In the genomic region with DNA sequence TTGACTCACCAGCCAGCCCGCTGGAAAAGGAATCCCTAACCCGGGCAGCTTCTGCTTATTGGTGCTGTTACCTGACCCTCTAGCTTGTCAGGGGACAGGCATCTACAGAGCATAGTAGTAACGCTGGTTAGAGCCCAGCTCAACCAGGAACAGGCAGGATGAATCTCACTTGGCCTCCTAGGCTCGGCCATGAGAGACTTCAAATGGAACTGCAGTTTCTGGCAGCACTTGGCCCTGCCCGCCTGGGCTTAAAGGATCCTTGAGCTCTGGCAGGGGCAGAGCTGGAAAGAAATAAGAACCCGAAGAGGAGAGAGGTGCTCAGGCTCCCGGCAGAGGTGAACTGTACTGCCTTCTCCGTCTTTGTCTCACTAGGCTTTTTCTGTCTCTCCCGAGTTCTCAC, we compare ENCODE assay signal across 19 cellular contexts. TPM values are rescaled to one million over a fixed set of nuclear protein-coding genes. Genes with fewer than 3 reads are reported as not detected.
DNase-seq lines count a peak whose midpoint lies in the region; ATAC-seq, FAIRE-seq and TF ChIP-seq lines count a peak whose summit lies in the region.
"Had no signal": no experiment of that assay in that cellular context is flagged by ENCODE, and none has a peak within 500 bp of the region (broad histone marks: within the 10 kb centered on the region; RNA-seq: fewer than 3 reads in every experiment).

No MANE protein-coding gene starts in this region.

- H3K79me2 ChIP-seq in astrocyte (ENCODE audit: insufficient read depth, low read length), result no peaks in the 10 kb centered on the region

- WGBS in HUES64, result 3% methylated on average over 9 of the region's 9 CpGs

- H3K4me1 ChIP-seq in HUES64 (ENCODE audit: insufficient read depth, low read length) (peaks cover 40% of the 10 kb centered on the region), astrocyte (ENCODE audit: insufficient read depth, low read length) (no peaks in the 10 kb centered on the region), neuron (ENCODE audit: insufficient read depth, low read length) (peaks cover 18% of the 10 kb centered on the region)
- H3K4me1 ChIP-seq: psoas muscle had no signal

- no peak for FAIRE-seq in astrocyte (lab: Jason Lieb, UNC)
- FAIRE-seq: GM19239, islet of Langerhans had no signal

- H3K36me3 ChIP-seq in HUES64 (ENCODE audit: insufficient read depth, low read length) (no peaks in the 10 kb centered on the region), astrocyte (ENCODE audit: insufficient read depth, low read length) (no peaks in the 10 kb centered on the region), neuron (ENCODE audit: insufficient read depth, low read length) (no peaks in the 10 kb centered on the region)
- H3K36me3 ChIP-seq: cardiac muscle cell, upper lobe of left lung had no signal

- ATAC-seq in HG02884 (IDR thresholded peaks at IDR 0.05; ENCODE audit: unreplicated experiment), result no peak
- ATAC-seq: activated CD4-positive, alpha-beta T cell treated with anti-CD3 and anti-CD28 coated beads for 36 hours; psoas muscle had no signal

- no peak overlapping the region for H2AFZ ChIP-seq in astrocyte (ENCODE audit: low read depth, low read length)
- no peak overlapping the region for H2AFZ ChIP-seq in neuron (ENCODE audit: low read depth, low read length)
- H2AFZ ChIP-seq: GM23248 had no signal

- H3K9me3 ChIP-seq in HUES64 (ENCODE audit: insufficient read depth, low read depth, low read length) (no peaks in the 10 kb centered on the region), astrocyte (ENCODE audit: insufficient read depth, low read depth, low read length) (no peaks in the 10 kb centered on the region), neuron (ENCODE audit: low read length) (no peaks in the 10 kb centered on the region)
- H3K9me3 ChIP-seq: psoas muscle, upper lobe of left lung had no signal

- peak overlapping the region; percentile 64 for H3K4me3 ChIP-seq in HUES64 (ENCODE audit: low read length)
- no peak overlapping the region for H3K4me3 ChIP-seq in astrocyte (ENCODE audit: insufficient read depth, low read depth, low read length)
- peak overlapping the region; percentile 54 for H3K4me3 ChIP-seq in neuron (ENCODE audit: low read length)
- H3K4me3 ChIP-seq: cardiac muscle cell, GM23248, psoas muscle, upper lobe of left lung had no signal

- CTCF ChIA-PET in activated CD4-positive, alpha-beta T cell treated with anti-CD3 and anti-CD28 coated beads, Interleukin-2, amount 10 ng/mL, durations not matched to agents 7 days and 5 days (lab: Charles Lee), result interaction anchor here (0.9 to 1.4 kb wide), 2 partner anchors 12 to 17 kb away, joined by 4 to 6 read pairs; no protein-coding TSS in a partner anchor

- peaks cover 8% of the 10 kb centered on the region for H4K20me1 ChIP-seq in astrocyte (ENCODE audit: insufficient read depth, low read length)

- peaks cover 83% of the 10 kb centered on the region for H3K27me3 Mint-ChIP-seq in activated CD4-positive, alpha-beta T cell treated with anti-CD3 and anti-CD28 coated beads, Interleukin-2, amount 10 ng/mL, durations not matched to agents 7 days and 5 days
- H3K27me3 Mint-ChIP-seq in astrocyte (ENCODE audit: low read depth, unreplicated experiment) (peaks cover 81% of the 10 kb centered on the region), mesothelial cell of epicardium (ENCODE audit: low read depth) (peaks cover 94% of the 10 kb centered on the region)

- H3K27ac ChIP-seq in HUES64 (ENCODE audit: low read depth, low read length), result no peak overlapping the region
- no peak overlapping the region for H3K27ac ChIP-seq in astrocyte (ENCODE audit: low read depth, low read length)
- H3K27ac ChIP-seq: cardiac muscle cell, GM23248, psoas muscle, upper lobe of left lung had no signal

- peak overlapping the region; percentile 43 for H3K4me3 Mint-ChIP-seq in activated CD4-positive, alpha-beta T cell treated with anti-CD3 and anti-CD28 coated beads, Interleukin-2, amount 10 ng/mL, durations not matched to agents 7 days and 5 days
- H3K4me3 Mint-ChIP-seq in astrocyte (ENCODE audit: unreplicated experiment) (no peak overlapping the region), mesothelial cell of epicardium (no peak overlapping the region)
- H3K4me3 Mint-ChIP-seq: activated CD4-positive, alpha-beta T cell treated with anti-CD3 and anti-CD28 coated beads for 36 hours had no signal

- no peak overlapping the region for H3K4me2 ChIP-seq in astrocyte (ENCODE audit: low read length)

- H3K27me3 ChIP-seq in HUES64 (ENCODE audit: insufficient read depth, low read length) (peaks cover 97% of the 10 kb centered on the region), astrocyte (ENCODE audit: insufficient read depth, low read length) (peaks cover 84% of the 10 kb centered on the region), neuron (ENCODE audit: insufficient read depth, low read length) (peaks cover 94% of the 10 kb centered on the region)

- POLR2A ChIA-PET in activated CD4-positive, alpha-beta T cell treated with anti-CD3 and anti-CD28 coated beads, Interleukin-2, amount 10 ng/mL, durations not matched to agents 7 days and 5 days (lab: Charles Lee), result no interaction called here

- DNase-seq in activated CD4-positive, alpha-beta T cell treated with anti-CD3 and anti-CD28 coated beads, Interleukin-2, amount 10 ng/mL, durations not matched to agents 7 days and 5 days, result no peak
- DNase-seq in activated CD4-positive, alpha-beta T cell treated with anti-CD3 and anti-CD28 coated beads, Interleukin-2, amount 50 U/mL, for 48 hours, result no peak
- no peak for DNase-seq in astrocyte (ENCODE audit: low read depth)
- DNase-seq in iPS-NIHi11 (ENCODE audit: low spot score), result no peak
- no peak for DNase-seq in mesothelial cell of epicardium (ENCODE audit: low spot score in 2 of 2, unreplicated experiment in 2 of 2)
- DNase-seq: activated CD4-positive, alpha-beta T cell treated with anti-CD3 and anti-CD28 coated beads for 36 hours; activated gamma-delta T cell treated with Interleukin-2 at 50 U/mL for 16 hours; foreskin melanocyte; GM23248; psoas muscle; SW 1271; upper lobe of left lung had no signal

- peaks cover 11% of the 10 kb centered on the region for H3K4me1 Mint-ChIP-seq in activated CD4-positive, alpha-beta T cell treated with anti-CD3 and anti-CD28 coated beads, Interleukin-2, amount 10 ng/mL, durations not matched to agents 7 days and 5 days
- H3K4me1 Mint-ChIP-seq in astrocyte (ENCODE audit: low read depth, unreplicated experiment) (peaks cover 2% of the 10 kb centered on the region), mesothelial cell of epicardium (no peaks in the 10 kb centered on the region)

- H3K27ac Mint-ChIP-seq in activated CD4-positive, alpha-beta T cell treated with anti-CD3 and anti-CD28 coated beads, Interleukin-2, amount 10 ng/mL, durations not matched to agents 7 days and 5 days, result no peak overlapping the region
- H3K27ac Mint-ChIP-seq in astrocyte (ENCODE audit: unreplicated experiment), result peak overlapping the region; percentile 48
- no peak overlapping the region for H3K27ac Mint-ChIP-seq in mesothelial cell of epicardium
- H3K27ac Mint-ChIP-seq: activated CD4-positive, alpha-beta T cell treated with anti-CD3 and anti-CD28 coated beads for 36 hours had no signal

- H3K9ac ChIP-seq in HUES64 (ENCODE audit: low read depth, low read length) (no peak overlapping the region), astrocyte (ENCODE audit: low read length) (no peak overlapping the region)
- H3K9ac ChIP-seq: GM23248 had no signal

- no peaks in the 10 kb centered on the region for H3K36me3 Mint-ChIP-seq in activated CD4-positive, alpha-beta T cell treated with anti-CD3 and anti-CD28 coated beads, Interleukin-2, amount 10 ng/mL, durations not matched to agents 7 days and 5 days (ENCODE audit: low read depth)
- H3K36me3 Mint-ChIP-seq in astrocyte (ENCODE audit: low read depth, unreplicated experiment) (peaks cover 4% of the 10 kb centered on the region), mesothelial cell of epicardium (no peaks in the 10 kb centered on the region)

- TF ChIP-seq CTCF in astrocyte (IDR thresholded peaks at IDR 0.05; ENCODE audit: insufficient read depth, low read depth, low read length) (no peak), mesothelial cell of epicardium (IDR thresholded peaks at IDR 0.05; ENCODE audit: unreplicated experiment) (no peak)

- no peaks in the 10 kb centered on the region for H3K9me3 Mint-ChIP-seq in activated CD4-positive, alpha-beta T cell treated with anti-CD3 and anti-CD28 coated beads, Interleukin-2, amount 10 ng/mL, durations not matched to agents 7 days and 5 days
- peaks cover 18% of the 10 kb centered on the region for H3K9me3 Mint-ChIP-seq in astrocyte (ENCODE audit: unreplicated experiment)
- H3K9me3 Mint-ChIP-seq in mesothelial cell of epicardium, result no peaks in the 10 kb centered on the region

RNA-seq across cellular contexts. Expression of a gene that starts 2.3 kb away (rescaled TPM):
- not detected for total RNA-seq in activated CD4-positive, alpha-beta T cell treated with anti-CD3 and anti-CD28 coated beads, Interleukin-2, amount 10 ng/mL, durations not matched to agents 7 days and 5 days
- polyA plus RNA-seq in HUES64 (2013, experiment 1 of 2), result 3.0 TPM
- polyA plus RNA-seq in HUES64 (2013, experiment 2 of 2), result 4.6 TPM
- total RNA-seq in astrocyte, result 0.25 TPM in 1 of 2 replicates, not detected in the other
- total RNA-seq in mesothelial cell of epicardium, result not detected in 3 replicates
- total RNA-seq: activated CD4-positive, alpha-beta T cell treated with anti-CD3 and anti-CD28 coated beads for 36 hours; cardiac muscle cell; GM23248; mononuclear cell; psoas muscle; upper lobe of left lung had no signal
- polyA plus RNA-seq: cardiac muscle cell, GM23248, psoas muscle had no signal

RNA-seq across cellular contexts. Expression of a gene that starts 51.8 kb away (rescaled TPM):
- 1 to 10 TPM; 3.6 to 4.5 TPM for total RNA-seq in activated CD4-positive, alpha-beta T cell treated with anti-CD3 and anti-CD28 coated beads, Interleukin-2, amount 10 ng/mL, durations not matched to agents 7 days and 5 days
- polyA plus RNA-seq in HUES64 (2013, experiment 1 of 2), result 1.9 TPM
- polyA plus RNA-seq in HUES64 (2013, experiment 2 of 2), result 2.8 TPM
- total RNA-seq in astrocyte (9.5 and 10.5 TPM in 2 replicates), mesothelial cell of epicardium (9.5 to 12.9 TPM (median 11.6 TPM) in 3 replicates)
